ENCODE assay signal across 8 cellular contexts in genomic region chr10:100347568-100348195, GRCh38. TPM values are rescaled to one million over a fixed set of nuclear protein-coding genes. Genes with fewer than 3 reads are reported as not detected.
DNase-seq lines count a peak whose midpoint lies in the region; ATAC-seq and TF ChIP-seq lines count a peak whose summit lies in the region.

No MANE protein-coding gene starts in this region.

- TF ChIP-seq CTCF in Panc1 (IDR thresholded peaks at IDR 0.05) (no peak), epithelial cell of esophagus (IDR thresholded peaks at IDR 0.05; ENCODE audit: insufficient read depth, low read depth, low read length, missing control alignments) (no peak)

- H3K4me1 ChIP-seq in Panc1 (ENCODE audit: control insufficient read depth, insufficient read depth, low read length): peaks cover 48% of the 10 kb centered on the region

- DNase-seq in activated CD4-positive, alpha-beta T cell treated with anti-CD3 and anti-CD28 coated beads for 36 hours: no peak
- DNase-seq in activated CD4-positive, alpha-beta T cell treated with anti-CD3 and anti-CD28 coated beads for 4 hours: no peak
- DNase-seq in Panc1 (ENCODE audit: low read depth, low spot score): no peak
- DNase-seq in epithelial cell of esophagus (ENCODE audit: low read depth): no peak
- no peak for DNase-seq in natural killer cell treated with Interleukin-12 subunit alpha and Interleukin-12 subunit beta and Interleukin-15 and Interleukin-18, amount 100 ng/mL, for 72 hours (ENCODE audit: low spot score)
- DNase-seq in NCI-H1694 (lab: John Stamatoyannopoulos, UW): no peak

- TSS peak; percentile 63 for BruUV-seq in Panc1 (replicated peaks; lab: Mats Ljungman, UMichigan)

- no peaks in the 10 kb centered on the region for H3K9me3 ChIP-seq in Panc1 (ENCODE audit: control insufficient read depth, insufficient read depth, low read depth, low read length)

- no peaks in the 10 kb centered on the region for H3K27me3 ChIP-seq in Panc1 (ENCODE audit: control insufficient read depth, insufficient read depth, low read length)

- POLR2A ChIA-PET in activated CD4-positive, alpha-beta T cell treated with anti-CD3 and anti-CD28 coated beads for 36 hours (lab: Charles Lee): interaction anchor here (1.7 to 2.8 kb wide), 2 partner anchors 23 to 26 kb away, joined by 25 to 32 read pairs; no protein-coding TSS in a partner anchor
- POLR2A ChIA-PET in Panc1 (lab: Charles Lee): no interaction called here

- peaks cover 44% of the 10 kb centered on the region for H3K4me1 Mint-ChIP-seq in activated CD4-positive, alpha-beta T cell treated with anti-CD3 and anti-CD28 coated beads for 36 hours
- H3K4me1 Mint-ChIP-seq in natural killer cell treated with Interleukin-12 subunit alpha and Interleukin-12 subunit beta and Interleukin-15 and Interleukin-18, amount 100 ng/mL, for 72 hours (ENCODE audit: low read depth in 2 of 2): peaks cover 36 to 39% of the 10 kb centered on the region in 2 donors

- H3K36me3 ChIP-seq in Panc1 (ENCODE audit: control insufficient read depth, insufficient read depth, low read length): peaks cover 47% of the 10 kb centered on the region

- in situ Hi-C loops in Panc1 (cut with HindIII; ENCODE audit: low pct_unique_long_range_greater_than_20kb, low sequenced_read_pairs): no loop called here

- H3K27ac ChIP-seq in Panc1 (ENCODE audit: low read length): peak overlapping the region; percentile 95

- intact Hi-C loops in activated CD4-positive, alpha-beta T cell treated with anti-CD3 and anti-CD28 coated beads for 36 hours (cut with DNase I, micrococcal nuclease): loop anchor here (1.0 to 5.0 kb wide), 7 partner anchors 26 to 650 kb away; partner anchors contain the start of genes BLOC1S2 (in 1 of the 2), ERLIN1 (in 1 of the 2), LZTS2 (in 1 of the 2) and NDUFB8 (in 1 of the 2)
- intact Hi-C loops in Panc1 (cut with micrococcal nuclease; ENCODE audit: unreplicated experiment): no loop called here

- peak overlapping the region; percentile 88 for H3K4me3 Mint-ChIP-seq in activated CD4-positive, alpha-beta T cell treated with anti-CD3 and anti-CD28 coated beads for 36 hours
- peak overlapping the region; percentile 97 for H3K4me3 Mint-ChIP-seq in natural killer cell treated with Interleukin-12 subunit alpha and Interleukin-12 subunit beta and Interleukin-15 and Interleukin-18, amount 100 ng/mL, for 72 hours

- peak overlapping the region; percentile 68 for H3K27ac Mint-ChIP-seq in activated CD4-positive, alpha-beta T cell treated with anti-CD3 and anti-CD28 coated beads for 36 hours
- H3K27ac Mint-ChIP-seq in natural killer cell treated with Interleukin-12 subunit alpha and Interleukin-12 subunit beta and Interleukin-15 and Interleukin-18, amount 100 ng/mL, for 72 hours: peak overlapping the region; percentile 75 to 77

- no peak for ATAC-seq in activated CD4-positive, alpha-beta T cell treated with anti-CD3 and anti-CD28 coated beads for 36 hours
- ATAC-seq in Panc1: peak; percentile 27
- no peak for ATAC-seq in natural killer cell treated with Interleukin-12 subunit alpha and Interleukin-12 subunit beta and Interleukin-15 and Interleukin-18, amount 100 ng/mL, for 72 hours
- ATAC-seq in GM21717 (IDR thresholded peaks at IDR 0.05; ENCODE audit: unreplicated experiment): no peak
- no peak for ATAC-seq in GM21360 (IDR thresholded peaks at IDR 0.05; ENCODE audit: unreplicated experiment)

- CTCF ChIA-PET in activated CD4-positive, alpha-beta T cell treated with anti-CD3 and anti-CD28 coated beads for 36 hours (lab: Charles Lee): interaction anchor here (0.7 to 21.1 kb wide), 16 partner anchors 11 to 171 kb away, joined by 3 to 236 read pairs (median 6); no protein-coding TSS in a partner anchor
- CTCF ChIA-PET in Panc1 (lab: Charles Lee): interaction anchor here (0.6 kb wide), 2 partner anchors 90 to 1138 kb away, joined by 3 to 4 read pairs; no protein-coding TSS in a partner anchor

- H3K36me3 Mint-ChIP-seq in activated CD4-positive, alpha-beta T cell treated with anti-CD3 and anti-CD28 coated beads for 36 hours (ENCODE audit: low read depth): peaks cover 56% of the 10 kb centered on the region
- H3K36me3 Mint-ChIP-seq in natural killer cell treated with Interleukin-12 subunit alpha and Interleukin-12 subunit beta and Interleukin-15 and Interleukin-18, amount 100 ng/mL, for 72 hours: peaks cover 19% of the 10 kb centered on the region

- no peaks in the 10 kb centered on the region for H3K27me3 Mint-ChIP-seq in activated CD4-positive, alpha-beta T cell treated with anti-CD3 and anti-CD28 coated beads for 36 hours
- peaks cover 0 to 6% of the 10 kb centered on the region in 2 donors for H3K27me3 Mint-ChIP-seq in natural killer cell treated with Interleukin-12 subunit alpha and Interleukin-12 subunit beta and Interleukin-15 and Interleukin-18, amount 100 ng/mL, for 72 hours

- H3K9me3 Mint-ChIP-seq in activated CD4-positive, alpha-beta T cell treated with anti-CD3 and anti-CD28 coated beads for 36 hours (ENCODE audit: low read depth): no peaks in the 10 kb centered on the region
- no peaks in the 10 kb centered on the region for H3K9me3 Mint-ChIP-seq in natural killer cell treated with Interleukin-12 subunit alpha and Interleukin-12 subunit beta and Interleukin-15 and Interleukin-18, amount 100 ng/mL, for 72 hours

- H3K4me3 ChIP-seq in Panc1 (ENCODE audit: low read depth in 2 of 2, low read length in 2 of 2): peak overlapping the region; percentile 89 to 94
- H3K4me3 ChIP-seq in epithelial cell of esophagus (ENCODE audit: low read length): peak overlapping the region; percentile 91

RNA-seq across cellular contexts. Expression of gene SCD, which starts 0.6 kb away (rescaled TPM):
- total RNA-seq in activated CD4-positive, alpha-beta T cell treated with anti-CD3 and anti-CD28 coated beads for 36 hours: 100 to 1,000 TPM; 203 to 206 TPM
- 1,345 TPM for total RNA-seq in Panc1 (2021; ENCODE audit: unreplicated experiment)
- 948 TPM for polyA plus RNA-seq in Panc1 (2012; ENCODE audit: insufficient read length)
- 10 to 100 TPM; 51.4 to 80.1 TPM for total RNA-seq in natural killer cell treated with Interleukin-12 subunit alpha and Interleukin-12 subunit beta and Interleukin-15 and Interleukin-18, amount 100 ng/mL, for 72 hours

RNA-seq across cellular contexts. Expression of gene PKD2L1, which starts 17.7 kb away (rescaled TPM):
- not detected for total RNA-seq in activated CD4-positive, alpha-beta T cell treated with anti-CD3 and anti-CD28 coated beads for 36 hours
- total RNA-seq in Panc1 (2021; ENCODE audit: unreplicated experiment): not detected
- not detected for polyA plus RNA-seq in Panc1 (2012; ENCODE audit: insufficient read length)
- not detected for total RNA-seq in natural killer cell treated with Interleukin-12 subunit alpha and Interleukin-12 subunit beta and Interleukin-15 and Interleukin-18, amount 100 ng/mL, for 72 hours
